In genomic region chr10:131431541-131431940, GRCh38 we compare ENCODE assay signal across 1 cellular context.
TF ChIP-seq lines count a peak whose summit lies in the region.

No MANE protein-coding gene starts in this region.

TF ChIP-seq in SK-N-SH, 30 proteins besides CTCF, POLR2A, EP300 and RAD21 (continued from another document):
- TF ChIP-seq, protein P1, sequence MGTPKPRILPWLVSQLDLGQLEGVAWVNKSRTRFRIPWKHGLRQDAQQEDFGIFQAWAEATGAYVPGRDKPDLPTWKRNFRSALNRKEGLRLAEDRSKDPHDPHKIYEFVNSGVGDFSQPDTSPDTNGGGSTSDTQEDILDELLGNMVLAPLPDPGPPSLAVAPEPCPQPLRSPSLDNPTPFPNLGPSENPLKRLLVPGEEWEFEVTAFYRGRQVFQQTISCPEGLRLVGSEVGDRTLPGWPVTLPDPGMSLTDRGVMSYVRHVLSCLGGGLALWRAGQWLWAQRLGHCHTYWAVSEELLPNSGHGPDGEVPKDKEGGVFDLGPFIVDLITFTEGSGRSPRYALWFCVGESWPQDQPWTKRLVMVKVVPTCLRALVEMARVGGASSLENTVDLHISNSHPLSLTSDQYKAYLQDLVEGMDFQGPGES (IDR thresholded peaks at IDR 0.05; ENCODE audit: low read depth, low read length), result no peak
